In the genomic region with DNA sequence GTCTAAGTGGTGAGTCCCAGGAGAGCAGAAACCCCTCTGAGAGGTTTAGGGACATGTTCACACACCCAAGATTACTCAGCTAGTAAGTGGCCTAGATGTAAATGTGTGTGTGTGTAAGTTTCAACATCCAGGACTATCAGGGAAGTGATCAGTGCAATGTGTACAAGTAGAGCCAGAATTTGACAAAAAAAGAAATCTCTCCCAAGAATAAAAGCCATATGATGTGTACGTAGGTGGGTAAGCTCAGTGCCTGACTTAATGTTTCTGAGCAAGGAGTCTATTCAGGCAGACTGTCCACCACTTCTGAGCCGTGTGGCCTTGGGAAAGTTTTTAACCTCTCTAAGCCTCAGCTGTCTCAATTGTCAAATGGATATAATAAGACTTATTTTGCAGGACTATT, we compare ENCODE assay signal across 19 cellular contexts.
DNase-seq lines count a peak whose midpoint lies in the region; ATAC-seq, FAIRE-seq and TF ChIP-seq lines count a peak whose summit lies in the region.
"Had no signal": no experiment of that assay in that cellular context is flagged by ENCODE, and none has a peak within 500 bp of the region (broad histone marks: within the 10 kb centered on the region; RNA-seq: fewer than 3 reads in every experiment).

No MANE protein-coding gene starts in this region.

- H3K27ac Mint-ChIP-seq in activated CD4-positive, alpha-beta memory T cell treated with anti-CD3 and anti-CD28 coated beads for 36 hours, result no peak overlapping the region
- H3K27ac Mint-ChIP-seq: activated T-helper 17 cell treated with anti-CD3 and anti-CD28 coated beads, Interleukin-2, amount 50 U/mL, for 72 hours; T-helper 2 cell treated with Interferon-gamma antibody and Interleukin-4, amounts not matched to agents 5 μg/mL and 100 μg/mL, for 36 hours had no signal

- no peaks in the 10 kb centered on the region for H4K20me1 ChIP-seq in HepG2 (ENCODE audit: insufficient read depth, low read length)

- DNase-seq in HepG2 (ENCODE audit: low spot score) (no peak), mesenchymal stem cell (no peak), stomach (no peak), ecto neural progenitor cell (ENCODE audit: low spot score) (no peak), NCI-H2081 treated with DMSO at 0.1 percent for 48 hours (lab: John Stamatoyannopoulos, UW) (no peak)
- no peak for DNase-seq in activated CD4-positive, alpha-beta memory T cell treated with anti-CD3 and anti-CD28 coated beads for 36 hours
- DNase-seq: CD4-positive, alpha-beta memory T cell; central memory CD4-positive, alpha-beta T cell; DMS79 treated with DMSO at 0.1 percent for 48 hours; NCI-H1092; NCI-H69; OCI-M1; stimulated activated CD4-positive, alpha-beta T cell treated with anti-CD3 and anti-CD28 coated beads, Interleukin-2, amount 100 ng/mL, for 48 hours had no signal

- BruUV-seq in HepG2 (replicated peaks; lab: Mats Ljungman, UMichigan), result no TSS peak

- no peak overlapping the region for H3K4me3 Mint-ChIP-seq in activated CD4-positive, alpha-beta memory T cell treated with anti-CD3 and anti-CD28 coated beads for 36 hours
- H3K4me3 Mint-ChIP-seq: activated T-helper 17 cell treated with anti-CD3 and anti-CD28 coated beads, Interleukin-2, amount 50 U/mL, for 72 hours; CD4-positive, alpha-beta memory T cell; T-helper 2 cell treated with Interferon-gamma antibody and Interleukin-4, amounts not matched to agents 5 μg/mL and 100 μg/mL, for 36 hours had no signal

- H3K27me3 Mint-ChIP-seq in activated CD4-positive, alpha-beta memory T cell treated with anti-CD3 and anti-CD28 coated beads for 36 hours, result no peaks in the 10 kb centered on the region
- H3K27me3 Mint-ChIP-seq: activated T-helper 17 cell treated with anti-CD3 and anti-CD28 coated beads, Interleukin-2, amount 50 U/mL, for 72 hours; CD4-positive, alpha-beta memory T cell had no signal

- no peak for TF ChIP-seq RAD21 in liver (IDR thresholded peaks at IDR 0.05)
- TF ChIP-seq RAD21 in HepG2 (CRISPR knock-in tag; IDR thresholded peaks at IDR 0.05), result no peak

- no peak for ATAC-seq in HepG2
- no peak for ATAC-seq in HG03039 (IDR thresholded peaks at IDR 0.05; ENCODE audit: unreplicated experiment)
- ATAC-seq: activated CD4-positive, CD25-positive, alpha-beta regulatory T cell treated with anti-CD3 and anti-CD28 coated beads, Interleukin-2, amount 50 U/mL, for 24 hours; activated T-helper 17 cell treated with anti-CD3 and anti-CD28 coated beads, Interleukin-2, amount 50 U/mL, for 72 hours had no signal

- peaks cover 2% of the 10 kb centered on the region for H3K9me3 Mint-ChIP-seq in activated CD4-positive, alpha-beta memory T cell treated with anti-CD3 and anti-CD28 coated beads for 36 hours
- H3K9me3 Mint-ChIP-seq: activated T-helper 17 cell treated with anti-CD3 and anti-CD28 coated beads, Interleukin-2, amount 50 U/mL, for 72 hours; T-helper 2 cell treated with Interferon-gamma antibody and Interleukin-4, amounts not matched to agents 5 μg/mL and 100 μg/mL, for 36 hours had no signal

- no peak overlapping the region for H2BK120ac ChIP-seq in mesenchymal stem cell (ENCODE audit: low read depth, low read length)

- TF ChIP-seq EP300 in HepG2 (IDR thresholded peaks at IDR 0.05; ENCODE audit: low read depth in 2 of 2, low read length in 2 of 2), result no peak
- TF ChIP-seq EP300 in HepG2 (CRISPR knock-in tag; IDR thresholded peaks at IDR 0.05; ENCODE audit: borderline replicate concordance), result no peak
- TF ChIP-seq EP300 in stomach (IDR thresholded peaks at IDR 0.05), result no peak

- H2BK12ac ChIP-seq in mesenchymal stem cell (ENCODE audit: low read length in 2 of 2), result no peak overlapping the region

- no peaks in the 10 kb centered on the region for H3K27me3 ChIP-seq in liver (ENCODE audit: control insufficient read depth in 4 of 4, insufficient read depth in 4 of 4, low read length in 3 of 4)
- peaks cover under 1 to 4% of the 10 kb centered on the region in 2 experiments; a peak in 1 of 5 replicates for H3K27me3 ChIP-seq in HepG2 (ENCODE audit: control insufficient read depth in 1 of 2, insufficient read depth in 2 of 2, low read length in 2 of 2)
- H3K27me3 ChIP-seq in mesenchymal stem cell (ENCODE audit: control insufficient read depth in 1 of 2, insufficient read depth in 1 of 2, low read length in 2 of 2), result no peaks in the 10 kb centered on the region
- H3K27me3 ChIP-seq in stomach, result no peaks in the 10 kb centered on the region
- H3K27me3 ChIP-seq: hepatocyte had no signal

- no peak overlapping the region for H3K14ac ChIP-seq in mesenchymal stem cell (ENCODE audit: low read length in 2 of 2)

- H3K4me3 ChIP-seq in liver (ENCODE audit: low read depth in 1 of 3, low read length in 3 of 3), result no peak overlapping the region
- no peak overlapping the region for H3K4me3 ChIP-seq in HepG2 (replicated peaks in 1 of 3; ENCODE audit: insufficient read depth in 1 of 3, low read depth in 2 of 3, low read length in 3 of 3)
- no peak overlapping the region for H3K4me3 ChIP-seq in mesenchymal stem cell (ENCODE audit: insufficient read depth in 1 of 2, low read depth in 1 of 2, low read length in 2 of 2)
- no peak overlapping the region for H3K4me3 ChIP-seq in stomach
- H3K4me3 ChIP-seq: hepatocyte had no signal

- no peaks in the 10 kb centered on the region for H3K79me1 ChIP-seq in mesenchymal stem cell (replicated peaks; ENCODE audit: low read length, poor library complexity, severe bottlenecking)

- CTCF ChIA-PET in HepG2 (lab: Yijun Ruan, JAX; ENCODE audit: low intra/inter-chr PET ratio, low total read pairs), result no interaction called here
- CTCF ChIA-PET in activated CD4-positive, alpha-beta memory T cell treated with anti-CD3 and anti-CD28 coated beads for 36 hours (lab: Charles Lee), result interaction anchor here (1.0 kb wide), 1 partner anchor 14 kb away, joined by 5 read pairs; no protein-coding TSS in a partner anchor

- H3K79me2 ChIP-seq in HepG2 (ENCODE audit: insufficient read depth, low read length), result no peaks in the 10 kb centered on the region
- H3K79me2 ChIP-seq: hepatocyte had no signal

- no peak for TF ChIP-seq POLR2A in HepG2 (IDR thresholded peaks at IDR 0.05; ENCODE audit: insufficient read depth in 1 of 2, low read depth in 2 of 2, low read length in 2 of 2)
- TF ChIP-seq POLR2A in stomach (IDR thresholded peaks at IDR 0.05), result no peak

- H3K4ac ChIP-seq in mesenchymal stem cell (ENCODE audit: low read depth in 1 of 2, low read length in 2 of 2), result no peak overlapping the region

- H3K27ac ChIP-seq in liver (ENCODE audit: low read depth in 1 of 2, low read length in 2 of 2) (peak overlapping the region; percentile 52 to 54), HepG2 (ENCODE audit: extremely low read length, insufficient read depth, low read length) (no peak overlapping the region), mesenchymal stem cell (ENCODE audit: low read length, poor library complexity, severe bottlenecking) (no peak overlapping the region), stomach (peak overlapping the region in 4 of 5 donors; percentile 64 to 87 (median 82))

- no peak overlapping the region for H2BK15ac ChIP-seq in mesenchymal stem cell (ENCODE audit: low read depth, poor library complexity, severe bottlenecking)

- WGBS in liver, result 84% methylated on average over 2 of the region's 2 CpGs
- 26% methylated on average over 2 of the region's 2 CpGs for WGBS in HepG2 (ENCODE audit: low lambda C conversion rate)
- 93% methylated on average over 1 of the region's 2 CpGs for WGBS in mesenchymal stem cell
- 81 to 90% (median 83%) methylated on average over 2 of the region's 2 CpGs for WGBS in stomach, 5 donors

- no peak overlapping the region for H3K18ac ChIP-seq in mesenchymal stem cell (ENCODE audit: low read depth in 1 of 2, low read length in 2 of 2)

- H2BK5ac ChIP-seq in mesenchymal stem cell (ENCODE audit: low read depth, low read length, poor library complexity, severe bottlenecking), result no peak overlapping the region

- H3K4me1 ChIP-seq in liver (ENCODE audit: control insufficient read depth in 4 of 4, insufficient read depth in 4 of 4, low read length in 3 of 4) (peaks cover 3 to 5% (median 4%) of the 10 kb centered on the region in 4 donors), HepG2 (ENCODE audit: insufficient read depth, low read length) (no peaks in the 10 kb centered on the region), mesenchymal stem cell (ENCODE audit: control insufficient read depth, insufficient read depth, low read depth, low read length) (peaks cover 9% of the 10 kb centered on the region), stomach (peaks cover 24 to 40% (median 31%) of the 10 kb centered on the region in 4 donors)

- intact Hi-C loops in HepG2 (cut with micrococcal nuclease; ENCODE audit: unreplicated experiment) (no loop called here), stomach (cut with DNase I; ENCODE audit: low total_unique reads) (no loop called here)
- intact Hi-C loops in activated CD4-positive, alpha-beta memory T cell treated with anti-CD3 and anti-CD28 coated beads for 36 hours (cut with micrococcal nuclease), result no loop called here

- H3K9me3 ChIP-seq in liver (ENCODE audit: control insufficient read depth in 4 of 4, low read length in 3 of 4) (no peaks in the 10 kb centered on the region), HepG2 (ENCODE audit: low read length) (no peaks in the 10 kb centered on the region), mesenchymal stem cell (ENCODE audit: control insufficient read depth, low read length) (no peaks in the 10 kb centered on the region), stomach (no peaks in the 10 kb centered on the region)

- H2AK5ac ChIP-seq in mesenchymal stem cell (ENCODE audit: low read length, severe bottlenecking), result no peak overlapping the region

- in situ Hi-C loops in HepG2 (cut with HindIII; ENCODE audit: extremely low pct_ligation_motif_present, low pct_unique_long_range_greater_than_20kb), result no loop called here

- TF ChIP-seq CTCF in liver (IDR thresholded peaks at IDR 0.05; ENCODE audit: low read depth, low read length, missing input control) (no peak), HepG2 (CRISPR knock-in tag; IDR thresholded peaks at IDR 0.05) (no peak), stomach (IDR thresholded peaks at IDR 0.05) (no peak)

- no peaks in the 10 kb centered on the region for H3K4me1 Mint-ChIP-seq in activated CD4-positive, alpha-beta memory T cell treated with anti-CD3 and anti-CD28 coated beads for 36 hours (ENCODE audit: low read depth)
- H3K4me1 Mint-ChIP-seq: activated T-helper 17 cell treated with anti-CD3 and anti-CD28 coated beads, Interleukin-2, amount 50 U/mL, for 72 hours had no signal

- H3K36me3 ChIP-seq in liver (ENCODE audit: control insufficient read depth in 4 of 4, insufficient read depth in 3 of 4, low read depth in 1 of 4, low read length in 3 of 4) (no peaks in the 10 kb centered on the region), HepG2 (replicated peaks in 1 of 2; ENCODE audit: control insufficient read depth in 1 of 2, insufficient read depth in 2 of 2, low read length in 2 of 2) (no peaks in the 10 kb centered on the region), mesenchymal stem cell (ENCODE audit: control insufficient read depth in 1 of 2, insufficient read depth in 2 of 2, low read depth in 1 of 2, low read length in 2 of 2) (no peaks in the 10 kb centered on the region), stomach (no peaks in the 10 kb centered on the region)

- no peak overlapping the region for H4K91ac ChIP-seq in mesenchymal stem cell (ENCODE audit: low read length)

- H2AFZ ChIP-seq in HepG2 (ENCODE audit: low read length), result no peak overlapping the region
- no peak overlapping the region for H2AFZ ChIP-seq in mesenchymal stem cell (ENCODE audit: low read depth, low read length)
- H2AFZ ChIP-seq: hepatocyte had no signal

- H3K36me3 Mint-ChIP-seq in activated CD4-positive, alpha-beta memory T cell treated with anti-CD3 and anti-CD28 coated beads for 36 hours, result no peaks in the 10 kb centered on the region
- H3K36me3 Mint-ChIP-seq: CD4-positive, alpha-beta memory T cell had no signal

- H3K4me2 ChIP-seq in HepG2 (ENCODE audit: low read depth, low read length) (no peak overlapping the region), mesenchymal stem cell (ENCODE audit: low read length, poor library complexity, severe bottlenecking) (no peak overlapping the region)

- no peak for FAIRE-seq in HepG2 (lab: Jason Lieb, UNC)

- POLR2A ChIA-PET in HepG2 (lab: Yijun Ruan, JAX), result no interaction called here
- POLR2A ChIA-PET in activated CD4-positive, alpha-beta memory T cell treated with anti-CD3 and anti-CD28 coated beads for 36 hours (lab: Charles Lee), result no interaction called here

- H3K23ac ChIP-seq in mesenchymal stem cell (ENCODE audit: low read length in 2 of 2), result no peak overlapping the region

- H3K9ac ChIP-seq in liver (ENCODE audit: low read depth in 1 of 2, low read length in 2 of 2) (no peak overlapping the region), HepG2 (ENCODE audit: insufficient read depth, low read depth, low read length) (no peak overlapping the region), mesenchymal stem cell (ENCODE audit: low read length) (peak overlapping the region; percentile 67)

- H4K8ac ChIP-seq in mesenchymal stem cell (ENCODE audit: low read length), result no peak overlapping the region

Comparison
In these comparisons a context has a peak if more than half of its experiments do, and no peak if none do; other contexts are left out.
1. H3K27ac ChIP-seq: peak in liver (2 of 2) and stomach (4 of 5); none in HepG2 (single experiment) and mesenchymal stem cell (single experiment).